Comparison of ENCODE assay signal across 11 cellular contexts in genomic region chr12:117035287-117035686, GRCh38.
"Had no signal": no experiment of that assay in that cellular context is flagged by ENCODE, and none has a peak within 500 bp of the region (broad histone marks: within the 10 kb centered on the region; RNA-seq: fewer than 3 reads in every experiment).

No MANE protein-coding gene starts in this region.

- H3K4me3 ChIP-seq: colonic mucosa, ovary, tibial artery had no signal

- DNase-seq: activated B cell treated with CpG ODN at 0.5 μM for 24 hours; activated CD4-positive, alpha-beta T cell treated with anti-CD3 and anti-CD28 coated beads, Interleukin-2, amount 10 ng/mL, durations not matched to agents 7 days and 5 days; activated naive CD4-positive, alpha-beta T cell treated with anti-CD3 and anti-CD28 coated beads for 36 hours; activated T-cell treated with anti-CD3 and anti-CD28 coated beads for 4 hours; colonic mucosa; foreskin keratinocyte; small intestine; T1000; tibial artery had no signal

- H3K27ac ChIP-seq: colonic mucosa, foreskin keratinocyte, ovary, tibial artery had no signal

- H3K27me3 ChIP-seq: ovary had no signal

- H3K36me3 ChIP-seq: colonic mucosa, ovary had no signal

- ATAC-seq: activated T-helper 17 cell treated with anti-CD3 and anti-CD28 coated beads, Interleukin-2, amount 50 U/mL, for 72 hours; foreskin keratinocyte had no signal

- H3K9me3 ChIP-seq: colonic mucosa, ovary, tibial artery had no signal

- H3K4me1 ChIP-seq: colonic mucosa, foreskin keratinocyte had no signal
